18 cellular contexts compared by ENCODE assay signal in genomic region chr6:82525775-82526515, GRCh38.
DNase-seq lines count a peak whose midpoint lies in the region; ATAC-seq and TF ChIP-seq lines count a peak whose summit lies in the region.
"Had no signal": no experiment of that assay in that cellular context is flagged by ENCODE, and none has a peak within 500 bp of the region (broad histone marks: within the 10 kb centered on the region; RNA-seq: fewer than 3 reads in every experiment).

No MANE protein-coding gene starts in this region.

- H3K4me3 ChIP-seq in epithelial cell of esophagus (ENCODE audit: low read length) (no peak overlapping the region), upper lobe of right lung (no peak overlapping the region)
- H3K4me3 ChIP-seq: thoracic aorta had no signal

- ATAC-seq in upper lobe of right lung = no peak
- no peak for ATAC-seq in HG02981 (IDR thresholded peaks at IDR 0.05; ENCODE audit: unreplicated experiment)
- ATAC-seq: activated T-cell treated with anti-CD3 and anti-CD28 coated beads, Interleukin-2, amount 50 U/mL, for 72 hours; left colon had no signal

- no peaks in the 10 kb centered on the region for H3K36me3 ChIP-seq in upper lobe of right lung
- H3K36me3 ChIP-seq: thoracic aorta had no signal

- H3K9me3 ChIP-seq in upper lobe of right lung = no peaks in the 10 kb centered on the region
- H3K9me3 ChIP-seq: thoracic aorta had no signal

- TF ChIP-seq CTCF in epithelial cell of esophagus (IDR thresholded peaks at IDR 0.05; ENCODE audit: insufficient read depth, low read depth, low read length, missing control alignments) (no peak), upper lobe of right lung (IDR thresholded peaks at IDR 0.05) (no peak)

- no peak overlapping the region for H3K27ac ChIP-seq in upper lobe of right lung
- H3K27ac ChIP-seq: thoracic aorta had no signal

- H3K27me3 ChIP-seq in upper lobe of right lung = no peaks in the 10 kb centered on the region

- DNase-seq in DMS153 (lab: John Stamatoyannopoulos, UW) = peak; percentile 77
- peak; percentile 31 for DNase-seq in NCI-H1092 treated with DMSO at 0.1 percent for 48 hours (lab: John Stamatoyannopoulos, UW)
- DNase-seq in NCI-H69 (lab: John Stamatoyannopoulos, UW) = peak; percentile 36
- peak; percentile 17 for DNase-seq in epithelial cell of esophagus (ENCODE audit: low read depth)
- no peak for DNase-seq in DMS114 treated with DMSO at 0.1 percent for 48 hours (lab: John Stamatoyannopoulos, UW; ENCODE audit: unreplicated experiment)
- DNase-seq in NK-92 treated with Interleukin-12 subunit alpha and Interleukin-12 subunit beta, amount 100 ng/mL, for 24 hours (lab: John Stamatoyannopoulos, UW) = no peak
- no peak for DNase-seq in upper lobe of right lung
- DNase-seq: activated CD4-positive, CD25-positive, alpha-beta regulatory T cell treated with anti-CD3 and anti-CD28 coated beads, Interleukin-2, amount 50 U/mL, for 72 hours; activated CD8-positive, alpha-beta memory T cell treated with anti-CD3 and anti-CD28 coated beads for 24 hours; activated naive CD8-positive, alpha-beta T cell treated with anti-CD3 and anti-CD28 coated beads, Interleukin-2, amount 10 ng/mL, durations not matched to agents 7 days and 5 days; activated T-cell treated with anti-CD3 and anti-CD28 coated beads, Interleukin-2, amount 50 U/mL, for 72 hours; left colon; MV-4-11; stimulated activated CD4-positive, alpha-beta T cell treated with anti-CD3 and anti-CD28 coated beads, Interleukin-1b, Interleukin-23, amount 100 ng/mL, for 48 hours; stimulated activated naive CD4-positive, alpha-beta T cell; T-helper 9 cell had no signal

- intact Hi-C loops in upper lobe of right lung (cut with DNase I) = no loop called here

- no peaks in the 10 kb centered on the region for H3K4me1 ChIP-seq in upper lobe of right lung

Comparison
In these comparisons a context has a peak if more than half of its experiments do, and no peak if none do; other contexts are left out.
1. DNase-seq: peak in DMS153 (single experiment), NCI-H1092 treated with DMSO at 0.1 percent for 48 hours (single experiment), NCI-H69 (single experiment) and epithelial cell of esophagus (single experiment); none in DMS114 treated with DMSO at 0.1 percent for 48 hours (single experiment), NK-92 treated with Interleukin-12 subunit alpha and Interleukin-12 subunit beta, amount 100 ng/mL, for 24 hours (single experiment) and upper lobe of right lung (single experiment).